ENCODE assay signal across 1 cellular context in the genomic region with DNA sequence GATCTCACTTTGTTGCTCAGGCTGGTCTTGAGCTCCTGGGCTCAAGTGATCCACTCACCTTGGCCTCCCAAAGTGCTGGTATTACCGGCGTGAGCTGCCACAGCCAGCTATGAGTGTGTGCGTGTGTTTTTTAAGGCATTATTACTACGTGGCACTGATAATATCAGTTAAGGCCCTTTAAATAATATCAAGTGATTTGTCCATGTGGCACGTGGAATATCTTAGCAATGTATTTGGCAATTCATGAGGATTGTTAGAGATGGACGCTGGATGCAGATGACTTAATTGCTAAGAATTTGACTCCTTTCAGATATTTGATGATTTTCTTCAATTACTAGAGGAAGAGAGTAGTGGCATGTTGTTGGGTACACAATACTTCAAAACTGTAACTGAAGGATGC.
TF ChIP-seq lines count a peak whose summit lies in the region.

No MANE protein-coding gene starts in this region.

TF ChIP-seq in IMR-90, 13 proteins besides CTCF, POLR2A, EP300 and RAD21 (continued from another document):
- TF ChIP-seq, protein P1, sequence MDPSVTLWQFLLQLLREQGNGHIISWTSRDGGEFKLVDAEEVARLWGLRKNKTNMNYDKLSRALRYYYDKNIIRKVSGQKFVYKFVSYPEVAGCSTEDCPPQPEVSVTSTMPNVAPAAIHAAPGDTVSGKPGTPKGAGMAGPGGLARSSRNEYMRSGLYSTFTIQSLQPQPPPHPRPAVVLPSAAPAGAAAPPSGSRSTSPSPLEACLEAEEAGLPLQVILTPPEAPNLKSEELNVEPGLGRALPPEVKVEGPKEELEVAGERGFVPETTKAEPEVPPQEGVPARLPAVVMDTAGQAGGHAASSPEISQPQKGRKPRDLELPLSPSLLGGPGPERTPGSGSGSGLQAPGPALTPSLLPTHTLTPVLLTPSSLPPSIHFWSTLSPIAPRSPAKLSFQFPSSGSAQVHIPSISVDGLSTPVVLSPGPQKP (IDR thresholded peaks at IDR 0.05; ENCODE audit: borderline replicate concordance, low read depth, low read length) = no peak
- no peak; the same call in 1 of the 2 replicates for TF ChIP-seq BHLHE40 (IDR thresholded peaks at IDR 0.05; ENCODE audit: low read depth, low read length)
- no peak for TF ChIP-seq RCOR1 (IDR thresholded peaks at IDR 0.05; ENCODE audit: insufficient replicate concordance, low read length)
- TF ChIP-seq CHD1 (IDR thresholded peaks at IDR 0.05; ENCODE audit: low read depth, low read length) = no peak
